Comparison of ENCODE assay signal across 24 cellular contexts in the genomic region with DNA sequence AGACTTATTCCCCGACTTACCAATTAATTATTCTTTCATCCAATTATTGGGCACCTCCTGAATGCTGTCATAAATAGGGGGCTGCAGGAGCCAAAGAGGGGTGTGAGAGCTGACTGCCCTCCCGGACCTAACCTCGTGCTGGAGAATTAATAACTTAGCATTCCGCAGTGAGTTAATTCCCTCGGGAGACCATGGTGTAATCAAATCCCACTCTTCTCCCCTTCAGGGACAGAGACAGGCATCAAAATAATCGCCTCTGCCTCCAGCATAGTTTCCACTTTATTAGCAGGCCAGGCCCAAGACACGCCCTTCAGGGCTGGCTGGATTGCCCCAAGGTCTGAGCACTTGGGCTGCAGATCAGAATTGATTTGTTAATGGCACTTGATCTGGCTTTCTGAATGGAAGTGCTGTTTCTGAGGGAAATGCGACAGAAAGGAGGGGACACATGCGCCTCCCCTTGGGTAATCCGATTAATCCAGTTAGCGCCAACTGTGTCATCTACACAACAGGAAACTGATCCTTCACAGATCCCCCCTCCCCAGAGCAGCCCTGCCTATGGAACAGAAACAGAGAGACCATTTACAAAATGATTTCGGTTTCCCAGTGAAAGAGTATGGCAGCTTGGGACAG. TPM values are rescaled to one million over a fixed set of nuclear protein-coding genes. Genes with fewer than 3 reads are reported as not detected.
DNase-seq lines count a peak whose midpoint lies in the region; ATAC-seq, FAIRE-seq and TF ChIP-seq lines count a peak whose summit lies in the region.
"Had no signal": no experiment of that assay in that cellular context is flagged by ENCODE, and none has a peak within 500 bp of the region (broad histone marks: within the 10 kb centered on the region; RNA-seq: fewer than 3 reads in every experiment).

No MANE protein-coding gene starts in this region.

- FAIRE-seq in D721Med (lab: Jason Lieb, UNC): peak; percentile 96
- FAIRE-seq: A549, G401.6, K562 had no signal

- H3K27ac ChIP-seq in A673 (ENCODE audit: low read depth, low read length, poor library complexity, severe bottlenecking) (no peak overlapping the region), neural progenitor cell (no peak overlapping the region)
- H3K27ac ChIP-seq: A549, C4-2B, GM23248 had no signal

- no peaks in the 10 kb centered on the region for H3K9me3 Mint-ChIP-seq in neural progenitor cell

- POLR2A ChIA-PET in A673 (lab: Charles Lee; ENCODE audit: low non-redundant PET): no interaction called here

- H3K9ac ChIP-seq in neural progenitor cell: no peak overlapping the region
- H3K9ac ChIP-seq: GM23248 had no signal

- CTCF ChIA-PET in A673 (lab: Charles Lee): no interaction called here

- H3K27me3 ChIP-seq in A673 (replicated peaks; ENCODE audit: insufficient read depth, low read depth, low read length, poor library complexity) (peaks cover 1% of the 10 kb centered on the region), neural progenitor cell (peaks cover 7% of the 10 kb centered on the region)

- H3K9me3 ChIP-seq in A673 (ENCODE audit: low read depth, low read length, poor library complexity, severe bottlenecking): no peaks in the 10 kb centered on the region
- H3K9me3 ChIP-seq in neural progenitor cell (ENCODE audit: low read depth): no peaks in the 10 kb centered on the region
- H3K9me3 ChIP-seq: A549 had no signal

- no peak overlapping the region for H3K4me2 ChIP-seq in neural progenitor cell
- H3K4me2 ChIP-seq: A549 had no signal

- no peak overlapping the region for H3K4me3 Mint-ChIP-seq in neural progenitor cell
- H3K4me3 Mint-ChIP-seq: T-helper 17 cell had no signal

- no peak overlapping the region for H2AFZ ChIP-seq in neural progenitor cell (replicated peaks)
- H2AFZ ChIP-seq: GM23248 had no signal

- H3K27me3 Mint-ChIP-seq in neural progenitor cell (ENCODE audit: insufficient read depth, low read depth): peaks cover 22% of the 10 kb centered on the region

- ATAC-seq in HG03159 (IDR thresholded peaks at IDR 0.05; ENCODE audit: unreplicated experiment): no peak
- no peak for ATAC-seq in HG02885 (IDR thresholded peaks at IDR 0.05; ENCODE audit: poor library complexity, unreplicated experiment)
- ATAC-seq in GM18505 (IDR thresholded peaks at IDR 0.05; ENCODE audit: unreplicated experiment): no peak
- ATAC-seq: A549, K562, T-helper 17 cell had no signal

- BruUV-seq in A673 (replicated peaks; lab: Mats Ljungman, UMichigan): no TSS peak

- H3K4me1 ChIP-seq in A673 (ENCODE audit: insufficient read depth, low read length, poor library complexity, severe bottlenecking) (peaks cover 20% of the 10 kb centered on the region), neural progenitor cell (no peaks in the 10 kb centered on the region)
- H3K4me1 ChIP-seq: A549 had no signal

- H3K27ac Mint-ChIP-seq in neural progenitor cell: no peak overlapping the region
- H3K27ac Mint-ChIP-seq: T-helper 17 cell had no signal

- H3K36me3 ChIP-seq in A673 (ENCODE audit: insufficient read depth, low read length, poor library complexity, severe bottlenecking) (no peaks in the 10 kb centered on the region), neural progenitor cell (no peaks in the 10 kb centered on the region)

- no peaks in the 10 kb centered on the region for H4K20me1 ChIP-seq in neural progenitor cell (ENCODE audit: low read depth)

- no peaks in the 10 kb centered on the region for H3K79me2 ChIP-seq in neural progenitor cell (ENCODE audit: low read depth)

- TF ChIP-seq CTCF in A673 (conservative IDR thresholded peaks at IDR 0.05; ENCODE audit: low read depth, low read length) (no peak), D721Med (IDR thresholded peaks at IDR 0.05; ENCODE audit: insufficient read depth, missing control alignments) (no peak), neural progenitor cell (IDR thresholded peaks at IDR 0.05) (no peak)

- DNase-seq in A673 (ENCODE audit: low spot score): peak; percentile 82
- DNase-seq in D721Med (ENCODE audit: insufficient read length, low spot score): peak; percentile 90
- DNase-seq in NCI-H82 treated with DMSO at 0.1 percent for 48 hours (lab: John Stamatoyannopoulos, UW; ENCODE audit: unreplicated experiment): peak; percentile 91
- DNase-seq in neural progenitor cell (ENCODE audit: low spot score): peak; percentile 40
- no peak for DNase-seq in NCI-H1417 treated with DMSO at 0.1 percent for 48 hours (lab: John Stamatoyannopoulos, UW)
- DNase-seq: DMS 273 treated with DMSO at 0.1 percent for 48 hours, GM23248, HCEC 1CT, NCI-H1105, NCI-H1694 treated with DMSO at 0.1 percent for 48 hours, NCI-H2107, NCI-H446, NCI-H748 treated with DMSO at 0.1 percent for 48 hours, OCI-M1, RPMI8226, SIG-M5, T-helper 17 cell had no signal

- intact Hi-C loops in A673 (cut with micrococcal nuclease; ENCODE audit: unreplicated experiment): no loop called here

- H3F3A ChIP-seq in neural progenitor cell (ENCODE audit: low read depth): no peaks in the 10 kb centered on the region

- TF ChIP-seq POLR2A in GM18505 (IDR thresholded peaks at IDR 0.05; ENCODE audit: borderline replicate concordance, extremely low read depth, insufficient read depth, insufficient read length): no peak

- H3K36me3 Mint-ChIP-seq in neural progenitor cell: no peaks in the 10 kb centered on the region

- no peak overlapping the region for H3K4me3 ChIP-seq in A673 (ENCODE audit: low read depth, low read length, poor library complexity, severe bottlenecking)
- no peak overlapping the region for H3K4me3 ChIP-seq in neural progenitor cell
- H3K4me3 ChIP-seq: A549, GM23248, K562 had no signal

- no peaks in the 10 kb centered on the region for H3K4me1 Mint-ChIP-seq in neural progenitor cell
- H3K4me1 Mint-ChIP-seq: T-helper 17 cell had no signal

RNA-seq across cellular contexts. Expression of a gene that starts 15.6 kb away (rescaled TPM):
- total RNA-seq in A673 (2021): 0.24 and 0.56 TPM in 2 replicates
- total RNA-seq in neural progenitor cell (ENCODE audit: low replicate concordance): not detected in 2 replicates
- total RNA-seq: GM23248, K562, T-helper 17 cell had no signal

RNA-seq across cellular contexts. Expression of a gene that starts 19.3 kb away (rescaled TPM):
- total RNA-seq in A673 (2021): 0.28 and 0.30 TPM in 2 replicates
- total RNA-seq in neural progenitor cell (ENCODE audit: low replicate concordance): not detected in 2 replicates
- total RNA-seq: GM23248, K562, T-helper 17 cell had no signal

RNA-seq across cellular contexts. Expression of a gene that starts 50.0 kb away (rescaled TPM):
- total RNA-seq in A673 (2021) (not detected in 2 replicates), neural progenitor cell (ENCODE audit: low replicate concordance) (not detected in 2 replicates)
- total RNA-seq: GM23248, K562, T-helper 17 cell had no signal
